ENCODE assay signal across 1 cellular context in genomic region chr22:45830531-45831245, GRCh38.
TF ChIP-seq lines count a peak whose summit lies in the region.

No MANE protein-coding gene starts in this region.

TF ChIP-seq in IMR-90, 13 proteins besides CTCF, POLR2A, EP300 and RAD21 (continued from another document):
- TF ChIP-seq ELK1 (IDR thresholded peaks at IDR 0.05; ENCODE audit: borderline replicate concordance, low read depth, low read length): no peak
- TF ChIP-seq MXI1 (IDR thresholded peaks at IDR 0.05; ENCODE audit: borderline replicate concordance, low read depth, low read length): no peak
- TF ChIP-seq BHLHE40 (IDR thresholded peaks at IDR 0.05; ENCODE audit: low read depth, low read length): no peak
- no peak for TF ChIP-seq USF2 (IDR thresholded peaks at IDR 0.05; ENCODE audit: low read depth, low read length)
- TF ChIP-seq MAFK (IDR thresholded peaks at IDR 0.05; ENCODE audit: low read depth, low read length): peak; percentile 71
- TF ChIP-seq RCOR1 (IDR thresholded peaks at IDR 0.05; ENCODE audit: insufficient replicate concordance, low read length): no peak
- no peak for TF ChIP-seq SMC3 (IDR thresholded peaks at IDR 0.05; ENCODE audit: low read depth, low read length)
